ENCODE assay signal across 7 cellular contexts in the genomic region with DNA sequence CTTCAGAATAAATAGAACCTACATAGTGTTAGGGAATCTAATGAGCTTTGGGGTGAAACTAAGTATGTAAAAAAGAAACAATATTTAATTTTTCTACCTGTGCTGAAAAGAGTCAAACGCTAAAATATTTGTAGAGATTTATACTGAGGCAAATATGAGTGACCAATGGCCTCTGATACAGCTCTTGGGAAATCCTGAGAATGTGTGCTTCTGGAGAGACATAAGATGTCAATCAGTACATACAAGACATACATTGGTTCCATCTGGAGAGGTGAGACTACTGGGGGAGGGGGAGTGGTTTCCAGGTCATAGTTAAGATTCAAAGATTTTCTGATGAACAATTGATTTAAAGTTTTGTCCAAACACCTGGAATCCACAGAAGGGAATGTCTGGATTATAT. TPM values are rescaled to one million over a fixed set of nuclear protein-coding genes. Genes with fewer than 3 reads are reported as not detected.
DNase-seq lines count a peak whose midpoint lies in the region; ATAC-seq lines count a peak whose summit lies in the region.

No MANE protein-coding gene starts in this region.

- POLR2A ChIA-PET in activated CD4-positive, alpha-beta memory T cell treated with anti-CD3 and anti-CD28 coated beads, Interleukin-2, amount 10 ng/mL, durations not matched to agents 7 days and 5 days (lab: Charles Lee): interaction anchor here (0.7 to 0.9 kb wide), 2 partner anchors 215 to 503 kb away, joined by 3 read pairs; no protein-coding TSS in a partner anchor

- H3K27ac ChIP-seq in HUES48 (ENCODE audit: low read depth, low read length) (no peak overlapping the region), iPS-20b (ENCODE audit: low read length) (no peak overlapping the region)

- H3K9me3 Mint-ChIP-seq in activated CD4-positive, alpha-beta memory T cell treated with anti-CD3 and anti-CD28 coated beads, Interleukin-2, amount 10 ng/mL, durations not matched to agents 7 days and 5 days: no peaks in the 10 kb centered on the region
- H3K9me3 Mint-ChIP-seq in stimulated activated memory B cell treated with anti-CD40 and anti-IgM and Interleukin-4, amounts not matched to agents 10 μg/mL and 1 μg/mL and 100 μg/mL, for 72 hours: no peaks in the 10 kb centered on the region

- peak overlapping the region; percentile 77 for H3K4me3 ChIP-seq in HUES48 (ENCODE audit: low read depth, low read length)
- peak overlapping the region; percentile 89 for H3K4me3 ChIP-seq in iPS-20b (ENCODE audit: low read length)

- no peaks in the 10 kb centered on the region for H3K36me3 Mint-ChIP-seq in activated CD4-positive, alpha-beta memory T cell treated with anti-CD3 and anti-CD28 coated beads, Interleukin-2, amount 10 ng/mL, durations not matched to agents 7 days and 5 days (ENCODE audit: low read depth)
- H3K36me3 Mint-ChIP-seq in stimulated activated memory B cell treated with anti-CD40 and anti-IgM and Interleukin-4, amounts not matched to agents 10 μg/mL and 1 μg/mL and 100 μg/mL, for 72 hours: no peaks in the 10 kb centered on the region

- H3K36me3 ChIP-seq in HUES48 (ENCODE audit: control insufficient read depth, insufficient read depth, low read length): 0 out of 2 replicates have a peak, but pooled peaks cover 7% of the 10 kb centered on the region
- H3K36me3 ChIP-seq in iPS-20b (ENCODE audit: insufficient read depth, low read depth, low read length): peaks cover 19% of the 10 kb centered on the region

- H3K9ac ChIP-seq in HUES48 (ENCODE audit: low read depth, low read length) (no peak overlapping the region), iPS-20b (ENCODE audit: low read depth, low read length) (peak overlapping the region; percentile 80; the same call in 1 of the 2 replicates)

- H3K4me1 ChIP-seq in HUES48 (ENCODE audit: control insufficient read depth, insufficient read depth, low read length): peaks cover 3% of the 10 kb centered on the region
- H3K4me1 ChIP-seq in iPS-20b (ENCODE audit: insufficient read depth, low read length): peaks cover 4% of the 10 kb centered on the region; the same call in 1 of the 2 replicates

- H3K27me3 ChIP-seq in HUES48 (ENCODE audit: control insufficient read depth, insufficient read depth, low read length): no peaks in the 10 kb centered on the region; the same call in 1 of the 2 replicates
- peaks cover 29% of the 10 kb centered on the region for H3K27me3 ChIP-seq in iPS-20b (ENCODE audit: insufficient read depth, low read length)

- peaks cover 13% of the 10 kb centered on the region for H3K4me1 Mint-ChIP-seq in activated CD4-positive, alpha-beta memory T cell treated with anti-CD3 and anti-CD28 coated beads, Interleukin-2, amount 10 ng/mL, durations not matched to agents 7 days and 5 days
- H3K4me1 Mint-ChIP-seq in stimulated activated memory B cell treated with anti-CD40 and anti-IgM and Interleukin-4, amounts not matched to agents 10 μg/mL and 1 μg/mL and 100 μg/mL, for 72 hours: peaks cover 17% of the 10 kb centered on the region

- ATAC-seq in stimulated activated memory B cell treated with anti-CD40 and anti-IgM and Interleukin-4, amounts not matched to agents 10 μg/mL and 1 μg/mL and 100 μg/mL, for 72 hours: no peak
- no peak for ATAC-seq in GM21423 (IDR thresholded peaks at IDR 0.05; ENCODE audit: unreplicated experiment)

- H3K27me3 Mint-ChIP-seq in activated CD4-positive, alpha-beta memory T cell treated with anti-CD3 and anti-CD28 coated beads, Interleukin-2, amount 10 ng/mL, durations not matched to agents 7 days and 5 days: peaks cover 51% of the 10 kb centered on the region
- H3K27me3 Mint-ChIP-seq in stimulated activated memory B cell treated with anti-CD40 and anti-IgM and Interleukin-4, amounts not matched to agents 10 μg/mL and 1 μg/mL and 100 μg/mL, for 72 hours: peaks cover 5% of the 10 kb centered on the region

- no peak overlapping the region for H3K27ac Mint-ChIP-seq in activated CD4-positive, alpha-beta memory T cell treated with anti-CD3 and anti-CD28 coated beads, Interleukin-2, amount 10 ng/mL, durations not matched to agents 7 days and 5 days
- peak overlapping the region; percentile 69 for H3K27ac Mint-ChIP-seq in stimulated activated memory B cell treated with anti-CD40 and anti-IgM and Interleukin-4, amounts not matched to agents 10 μg/mL and 1 μg/mL and 100 μg/mL, for 72 hours

- H3K9me3 ChIP-seq in HUES48 (ENCODE audit: control insufficient read depth, insufficient read depth, low read length) (no peaks in the 10 kb centered on the region), iPS-20b (ENCODE audit: insufficient read depth, low read depth, low read length) (no peaks in the 10 kb centered on the region)

- DNase-seq in activated CD4-positive, alpha-beta memory T cell treated with anti-CD3 and anti-CD28 coated beads, Interleukin-2, amount 10 ng/mL, durations not matched to agents 7 days and 5 days: no peak
- DNase-seq in A172 (ENCODE audit: low spot score): no peak
- no peak for DNase-seq in effector CD8-positive, alpha-beta T cell (lab: John Stamatoyannopoulos, UW)

- peak overlapping the region; percentile 79 for H3K4me3 Mint-ChIP-seq in activated CD4-positive, alpha-beta memory T cell treated with anti-CD3 and anti-CD28 coated beads, Interleukin-2, amount 10 ng/mL, durations not matched to agents 7 days and 5 days
- H3K4me3 Mint-ChIP-seq in stimulated activated memory B cell treated with anti-CD40 and anti-IgM and Interleukin-4, amounts not matched to agents 10 μg/mL and 1 μg/mL and 100 μg/mL, for 72 hours: peak overlapping the region; percentile 89

- CTCF ChIA-PET in activated CD4-positive, alpha-beta memory T cell treated with anti-CD3 and anti-CD28 coated beads, Interleukin-2, amount 10 ng/mL, durations not matched to agents 7 days and 5 days (lab: Charles Lee): interaction anchor here (0.7 to 2.4 kb wide), 10 partner anchors 10 to 545 kb away, joined by 3 to 9 read pairs (median 4); partner anchors contain the start of genes FEN1 and TMEM258

RNA-seq across cellular contexts. Expression of gene ASRGL1, which starts 1.0 kb away (rescaled TPM):
- 1 to 10 TPM; 6.2 to 6.5 TPM for total RNA-seq in activated CD4-positive, alpha-beta memory T cell treated with anti-CD3 and anti-CD28 coated beads, Interleukin-2, amount 10 ng/mL, durations not matched to agents 7 days and 5 days
- total RNA-seq in A172 (2014; rRNA removed; shearing (Covaris generic)): 19.9 and 26.5 TPM in 2 replicates

RNA-seq across cellular contexts. Expression of gene SCGB1D4, which starts 39.3 kb away (rescaled TPM):
- not detected for total RNA-seq in activated CD4-positive, alpha-beta memory T cell treated with anti-CD3 and anti-CD28 coated beads, Interleukin-2, amount 10 ng/mL, durations not matched to agents 7 days and 5 days
- not detected in 2 replicates for total RNA-seq in A172 (2014; rRNA removed; shearing (Covaris generic))
